ENCODE assay signal across 28 cellular contexts in the genomic region with DNA sequence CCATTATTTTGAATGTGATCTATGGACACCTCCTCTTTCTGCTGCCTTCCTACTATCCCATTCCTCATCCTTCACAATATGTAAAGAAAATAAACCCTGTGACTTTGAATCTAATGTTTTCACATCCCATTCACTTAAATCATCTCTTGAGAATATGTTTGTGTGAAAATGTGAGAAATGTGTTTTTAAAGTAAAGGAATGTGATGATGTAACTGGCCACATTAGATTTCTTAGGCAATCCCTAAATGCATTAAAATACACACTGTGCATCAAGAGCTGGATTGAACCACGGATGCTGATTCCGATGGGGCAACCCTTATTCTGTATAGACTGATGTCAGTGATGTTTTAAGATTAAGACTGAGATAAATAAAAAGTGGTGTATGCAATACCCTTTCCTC.
DNase-seq lines count a peak whose midpoint lies in the region; ATAC-seq and TF ChIP-seq lines count a peak whose summit lies in the region.
"Had no signal": no experiment of that assay in that cellular context is flagged by ENCODE, and none has a peak within 500 bp of the region (broad histone marks: within the 10 kb centered on the region; RNA-seq: fewer than 3 reads in every experiment).

No MANE protein-coding gene starts in this region.

- H4K20me1 ChIP-seq in fibroblast of lung (ENCODE audit: control insufficient read depth, extremely low read depth, insufficient read depth, low read length): no peaks in the 10 kb centered on the region

- H3K36me3 ChIP-seq in adipocyte (ENCODE audit: control insufficient read depth, insufficient read depth, low read length, severe bottlenecking): no peaks in the 10 kb centered on the region
- no peaks in the 10 kb centered on the region for H3K36me3 ChIP-seq in fibroblast of lung (ENCODE audit: control insufficient read depth, insufficient read depth, low read length)
- H3K36me3 ChIP-seq: upper lobe of left lung, WERI-Rb-1 had no signal

- H3K79me2 ChIP-seq in fibroblast of lung (ENCODE audit: control insufficient read depth, insufficient read depth, low read length): no peaks in the 10 kb centered on the region

- no peaks in the 10 kb centered on the region for H3K9me3 ChIP-seq in adipocyte (ENCODE audit: control insufficient read depth, low read length)
- H3K9me3 ChIP-seq in fibroblast of lung (ENCODE audit: control insufficient read depth, insufficient read depth, low read depth, low read length): no peaks in the 10 kb centered on the region
- H3K9me3 ChIP-seq: upper lobe of left lung had no signal

- H3K27me3 ChIP-seq in adipocyte (replicated peaks; ENCODE audit: control insufficient read depth, insufficient read depth, low read length) (no peaks in the 10 kb centered on the region), fibroblast of lung (ENCODE audit: control insufficient read depth, insufficient read depth, low read length) (no peaks in the 10 kb centered on the region)
- H3K27me3 ChIP-seq: upper lobe of left lung had no signal

- H3K4me3 ChIP-seq in adipocyte (ENCODE audit: low read length) (no peak overlapping the region), fibroblast of lung (replicated peaks in 1 of 4; ENCODE audit: control extremely low read depth in 1 of 4, insufficient read depth in 1 of 4, low read depth in 3 of 4, low read length in 4 of 4) (no peak overlapping the region), skeletal muscle cell (ENCODE audit: low read depth, low read length) (no peak overlapping the region)
- H3K4me3 ChIP-seq: PC-9, upper lobe of left lung had no signal

- intact Hi-C loops in left cardiac atrium (cut with DNase I): no loop called here
- intact Hi-C loops in left colon (cut with DNase I, micrococcal nuclease): no loop called here

- H3K4me2 ChIP-seq in fibroblast of lung (ENCODE audit: extremely low read depth, insufficient read depth, low read length): no peak overlapping the region
- H3K4me2 ChIP-seq: PC-9 had no signal

- H3K9ac ChIP-seq in adipocyte (ENCODE audit: low read length) (no peak overlapping the region), fibroblast of lung (ENCODE audit: insufficient read depth, low read length) (no peak overlapping the region)

- DNase-seq in GM04503 (ENCODE audit: low read depth): peak; percentile 63
- peak; percentile 69 for DNase-seq in adipocyte (ENCODE audit: low read depth)
- peak; percentile 76 to 86 for DNase-seq in fibroblast of lung (ENCODE audit: low read depth in 2 of 2)
- peak; percentile 88 for DNase-seq in skeletal muscle cell (ENCODE audit: low read depth)
- DNase-seq in left cardiac atrium: no peak
- DNase-seq in DMS79 (lab: John Stamatoyannopoulos, UW): no peak
- DNase-seq in left colon: no peak
- DNase-seq in NCI-H1092 treated with DMSO at 0.1 percent for 48 hours (lab: John Stamatoyannopoulos, UW): no peak
- DNase-seq: activated CD4-positive, alpha-beta T cell treated with anti-CD3 and anti-CD28 coated beads, Interleukin-2, amount 10 ng/mL, durations not matched to agents 7 days and 5 days; activated CD8-positive, alpha-beta memory T cell treated with anti-CD3 and anti-CD28 coated beads, Interleukin-2, amount 10 ng/mL, durations not matched to agents 7 days and 5 days; activated naive CD4-positive, alpha-beta T cell treated with anti-CD3 and anti-CD28 coated beads for 36 hours; activated T-cell treated with anti-CD3 and anti-CD28 coated beads, Interleukin-2, amount 50 U/mL, for 72 hours; cerebellar nuclear complex; DND-41; effector memory CD4-positive, alpha-beta T cell; KG1; mammary epithelial cell; MV-4-11; NCI-H1694 treated with DMSO at 0.1 percent for 48 hours; NCI-H2171; NCI-H524 treated with DMSO at 0.1 percent for 48 hours; NK-92 treated with Interleukin-12 subunit alpha and Interleukin-12 subunit beta, amount 100 ng/mL, for 24 hours; PC-9; SHP77; small intestine; stimulated activated CD4-positive, alpha-beta T cell treated with anti-CD3 and anti-CD28 coated beads, Interleukin-1b, Interleukin-23, amount 100 ng/mL, for 48 hours; upper lobe of left lung; WERI-Rb-1 had no signal

- H3K4me1 ChIP-seq in adipocyte (ENCODE audit: control insufficient read depth, insufficient read depth, low read length): peaks cover 63% of the 10 kb centered on the region
- no peaks in the 10 kb centered on the region for H3K4me1 ChIP-seq in fibroblast of lung (ENCODE audit: control insufficient read depth, extremely low read depth, insufficient read depth, low read length)
- H3K4me1 ChIP-seq: upper lobe of left lung had no signal

- H3K27ac ChIP-seq in fibroblast of lung (ENCODE audit: insufficient read depth, low read length): no peak overlapping the region
- H3K27ac ChIP-seq: PC-9, upper lobe of left lung, WERI-Rb-1 had no signal

- no peak overlapping the region for H2AFZ ChIP-seq in fibroblast of lung (ENCODE audit: low read length)
- H2AFZ ChIP-seq: PC-9 had no signal

- TF ChIP-seq CTCF in fibroblast of lung (conservative IDR thresholded peaks at IDR 0.05 in 1 of 2, IDR thresholded peaks at IDR 0.05 in 1 of 2; ENCODE audit: low read depth in 1 of 2, low read length in 2 of 2): no peak

- no peak for ATAC-seq in left cardiac atrium
- no peak for ATAC-seq in left colon
- ATAC-seq: activated CD8-positive, alpha-beta memory T cell treated with anti-CD3 and anti-CD28 coated beads, Interleukin-2, amount 10 ng/mL, durations not matched to agents 7 days and 5 days; activated T-cell treated with anti-CD3 and anti-CD28 coated beads, Interleukin-2, amount 50 U/mL, for 72 hours had no signal

Comparison
In these comparisons a context has a peak if more than half of its experiments do, and no peak if none do; other contexts are left out.
1. DNase-seq: peak in GM04503 (single experiment), adipocyte (single experiment), fibroblast of lung (2 of 2) and skeletal muscle cell (single experiment); none in left cardiac atrium (single experiment), DMS79 (single experiment), left colon (0 of 2) and NCI-H1092 treated with DMSO at 0.1 percent for 48 hours (single experiment).